1 cellular context compared by ENCODE assay signal in genomic region chr18:650428-650858, GRCh38.
A peak's percentile ranks its signal among the peaks of the same experiment; 100 is the strongest.
TF ChIP-seq lines count a peak whose summit lies in the region.

No MANE protein-coding gene starts in this region.

TF ChIP-seq in K562, 482 proteins besides CTCF, POLR2A, EP300 and RAD21 (continued from another document and continues in another):
- TF ChIP-seq ZNF41 (CRISPR knock-in tag; conservative IDR thresholded peaks at IDR 0.05) (no peak), E2F4 (CRISPR knock-in tag; IDR thresholded peaks at IDR 0.05; ENCODE audit: low read depth) (no peak), PHB2 (IDR thresholded peaks at IDR 0.05; ENCODE audit: low read depth) (no peak), NFYB (IDR thresholded peaks at IDR 0.05; ENCODE audit: extremely low read depth, insufficient read length) (no peak), SMAD2 (IDR thresholded peaks at IDR 0.05; ENCODE audit: low read depth, low read length) (no peak), ZBTB12 (CRISPR knock-in tag; IDR thresholded peaks at IDR 0.05) (0 out of 2 replicates have a peak, but pooled peaks have one; percentile 21), GTF2E2 (tag; IDR thresholded peaks at IDR 0.05) (no peak), ZNF511 (CRISPR knock-in tag; IDR thresholded peaks at IDR 0.05) (no peak), BRF1 (IDR thresholded peaks at IDR 0.05; ENCODE audit: borderline replicate concordance, extremely low read depth, insufficient read length) (no peak), SRSF1 (IDR thresholded peaks at IDR 0.05; ENCODE audit: low read depth, low read length) (no peak), POLR2H (tag; IDR thresholded peaks at IDR 0.05; ENCODE audit: low read depth) (no peak), CEBPB (tag; IDR thresholded peaks at IDR 0.05) (peak; percentile 58; the same call in 1 of the 2 replicates), KLF10 (CRISPR knock-in tag; IDR thresholded peaks at IDR 0.05) (no peak), ZNF699 (CRISPR knock-in tag; IDR thresholded peaks at IDR 0.05; ENCODE audit: insufficient replicate concordance) (no peak), POLR3G (IDR thresholded peaks at IDR 0.05; ENCODE audit: extremely low read depth, insufficient read length, insufficient replicate concordance) (no peak), RB1 (IDR thresholded peaks at IDR 0.05; ENCODE audit: low read depth) (no peak), ZBTB1 (CRISPR knock-in tag; IDR thresholded peaks at IDR 0.05; ENCODE audit: borderline replicate concordance, low read depth) (0 out of 2 replicates have a peak, but pooled peaks have one; percentile 33), EP400 (IDR thresholded peaks at IDR 0.05) (0 out of 2 replicates have a peak, but pooled peaks have one; percentile 43), ZBTB11 (CRISPR knock-in tag; IDR thresholded peaks at IDR 0.05) (no peak), HMGXB4 (CRISPR knock-in tag; IDR thresholded peaks at IDR 0.05) (no peak), SRSF7 (optimal IDR thresholded peaks at IDR 0.05; ENCODE audit: low read depth, low read length) (no peak), PURB (CRISPR knock-in tag; IDR thresholded peaks at IDR 0.05; ENCODE audit: low read depth) (no peak), AFF4 (CRISPR knock-in tag; IDR thresholded peaks at IDR 0.05) (no peak; the same call in 1 of the 2 replicates), ZKSCAN8 (CRISPR knock-in tag; IDR thresholded peaks at IDR 0.05) (no peak), BRF2 (IDR thresholded peaks at IDR 0.05; ENCODE audit: borderline replicate concordance, insufficient read depth, insufficient read length) (no peak), ARID3A (IDR thresholded peaks at IDR 0.05; ENCODE audit: borderline replicate concordance, low read depth, low read length) (no peak), ATF7 (IDR thresholded peaks at IDR 0.05) (peak; percentile 50), CBX2 (IDR thresholded peaks at IDR 0.05; ENCODE audit: insufficient read depth, low read length, poor library complexity, severe bottlenecking) (no peak), MTA2 (IDR thresholded peaks at IDR 0.05; ENCODE audit: low read depth) (peak; percentile 23; the same call in 1 of the 2 replicates), ELF4 (CRISPR knock-in tag; IDR thresholded peaks at IDR 0.05) (peak; percentile 92), TCFL5 (CRISPR knock-in tag; conservative IDR thresholded peaks at IDR 0.05) (no peak), ZNF354B (CRISPR knock-in tag; IDR thresholded peaks at IDR 0.05) (no peak), FIP1L1 (IDR thresholded peaks at IDR 0.05; ENCODE audit: low read depth, low read length, poor library complexity, severe bottlenecking) (no peak), SIN3B (IDR thresholded peaks at IDR 0.05; ENCODE audit: low read depth) (no peak), NCOR1 (IDR thresholded peaks at IDR 0.05) (no peak; the same call in 1 of the 2 replicates), ZNF444 (CRISPR knock-in tag; IDR thresholded peaks at IDR 0.05) (no peak), NFE2 (IDR thresholded peaks at IDR 0.05; ENCODE audit: low read depth) (no peak), OTX1 (CRISPR knock-in tag; IDR thresholded peaks at IDR 0.05) (0 out of 2 replicates have a peak, but pooled peaks have one; percentile 53), CXXC5 (CRISPR knock-in tag; IDR thresholded peaks at IDR 0.05) (no peak), DNMT1 (IDR thresholded peaks at IDR 0.05) (no peak), SP1 (CRISPR knock-in tag; IDR thresholded peaks at IDR 0.05) (no peak), MCM5 (IDR thresholded peaks at IDR 0.05; ENCODE audit: low read depth) (no peak), CBFA2T3 (IDR thresholded peaks at IDR 0.05) (peak; percentile 33; the same call in 1 of the 2 replicates), KAT8 (IDR thresholded peaks at IDR 0.05; ENCODE audit: low read depth) (no peak), ZBTB33 (CRISPR knock-in tag; IDR thresholded peaks at IDR 0.05) (no peak), KDM5B (IDR thresholded peaks at IDR 0.05; ENCODE audit: insufficient replicate concordance, low read depth, low read length) (no peak), HDAC2 (IDR thresholded peaks at IDR 0.05) (peak; percentile 89; the same call in 1 of the 2 replicates), JUN (IDR thresholded peaks at IDR 0.05; ENCODE audit: borderline replicate concordance, low read depth, low read length) (no peak), JUN (CRISPR knock-in tag; IDR thresholded peaks at IDR 0.05; ENCODE audit: borderline replicate concordance) (no peak), CREBBP (IDR thresholded peaks at IDR 0.05; ENCODE audit: low read depth, low read length) (no peak), MCM3 (IDR thresholded peaks at IDR 0.05) (no peak), CREB1 (IDR thresholded peaks at IDR 0.05) (no peak), CREB1 (CRISPR knock-in tag; IDR thresholded peaks at IDR 0.05) (no peak), POU5F1 (IDR thresholded peaks at IDR 0.05; ENCODE audit: borderline replicate concordance, low read depth, low read length, partially characterized antibody) (no peak), PTRF (tag; IDR thresholded peaks at IDR 0.05) (no peak), NR1H2 (CRISPR knock-in tag; IDR thresholded peaks at IDR 0.05) (no peak), EZH2 (IDR thresholded peaks at IDR 0.05; ENCODE audit: borderline replicate concordance, low read depth, low read length) (no peak), RBM39 (optimal IDR thresholded peaks at IDR 0.05; ENCODE audit: low read depth, low read length) (no peak), MTF1 (CRISPR knock-in tag; IDR thresholded peaks at IDR 0.05; ENCODE audit: borderline replicate concordance) (no peak)
